20 cellular contexts compared by ENCODE assay signal in genomic region chr11:73174495-73174791, GRCh38. TPM values are rescaled to one million over a fixed set of nuclear protein-coding genes. Genes with fewer than 3 reads are reported as not detected.
DNase-seq lines count a peak whose midpoint lies in the region; ATAC-seq, FAIRE-seq and TF ChIP-seq lines count a peak whose summit lies in the region.
"Had no signal": no experiment of that assay in that cellular context is flagged by ENCODE, and none has a peak within 500 bp of the region (broad histone marks: within the 10 kb centered on the region; RNA-seq: fewer than 3 reads in every experiment).

No MANE protein-coding gene starts in this region.

- no peaks in the 10 kb centered on the region for H3K27me3 ChIP-seq in heart right ventricle
- H3K27me3 ChIP-seq in mucosa of rectum (ENCODE audit: control insufficient read depth in 2 of 2, insufficient read depth in 2 of 2, low read length in 2 of 2) = no peaks in the 10 kb centered on the region
- H3K27me3 ChIP-seq: BE2C had no signal

- no peak for FAIRE-seq in GM19239 (lab: Jason Lieb, UNC)

- DNase-seq in heart right ventricle (no peak), Right ventricle myocardium superior (no peak), WTC11 (ENCODE audit: low spot score) (no peak), RWPE1 (ENCODE audit: low spot score) (no peak), occipital lobe (lab: John Stamatoyannopoulos, UW) (no peak), GM19239 (ENCODE audit: insufficient read length, low spot score) (no peak)
- no peak for DNase-seq in stimulated activated naive B cell treated with anti-CD40 and anti-IgM and Interleukin-4, amounts not matched to agents 10 μg/mL and 1 μg/mL and 100 μg/mL, for 72 hours
- DNase-seq: 8988T; BE2C; CD8-positive, alpha-beta T cell; GM23248; KG1; NCI-H1417 treated with DMSO at 0.1 percent for 48 hours; NCI-H1930; NCI-H446; NCI-H69; NK-92 treated with Interleukin-12 subunit alpha and Interleukin-12 subunit beta, amount 100 ng/mL, for 24 hours; RPMI8226 had no signal

- no peak overlapping the region for H3K4me3 Mint-ChIP-seq in WTC11
- H3K4me3 Mint-ChIP-seq in stimulated activated naive B cell treated with anti-CD40 and anti-IgM and Interleukin-4, amounts not matched to agents 10 μg/mL and 1 μg/mL and 100 μg/mL, for 72 hours = no peak overlapping the region
- H3K4me3 Mint-ChIP-seq: CD8-positive, alpha-beta T cell had no signal

- TF ChIP-seq CTCF in heart right ventricle (IDR thresholded peaks at IDR 0.05) = no peak
- TF ChIP-seq CTCF in WTC11 (IDR thresholded peaks at IDR 0.05) = no peak
- no peak for TF ChIP-seq CTCF in RWPE1 (conservative IDR thresholded peaks at IDR 0.05; ENCODE audit: low read depth)

- no peak overlapping the region for H3K4me3 ChIP-seq in heart right ventricle
- H3K4me3 ChIP-seq in mucosa of rectum (ENCODE audit: low read length in 2 of 2) = no peak overlapping the region
- H3K4me3 ChIP-seq: GM23248 had no signal

- H3K9ac ChIP-seq in mucosa of rectum (ENCODE audit: low read depth in 1 of 2, low read length in 2 of 2) = no peak overlapping the region
- H3K9ac ChIP-seq: GM23248 had no signal

- no peaks in the 10 kb centered on the region for H3K9me3 Mint-ChIP-seq in WTC11
- H3K9me3 Mint-ChIP-seq in stimulated activated naive B cell treated with anti-CD40 and anti-IgM and Interleukin-4, amounts not matched to agents 10 μg/mL and 1 μg/mL and 100 μg/mL, for 72 hours = no peaks in the 10 kb centered on the region
- H3K9me3 Mint-ChIP-seq: CD8-positive, alpha-beta T cell had no signal

- peak overlapping the region; percentile 36; the same call in 1 of the 2 replicates for H3K27ac Mint-ChIP-seq in WTC11
- H3K27ac Mint-ChIP-seq in stimulated activated naive B cell treated with anti-CD40 and anti-IgM and Interleukin-4, amounts not matched to agents 10 μg/mL and 1 μg/mL and 100 μg/mL, for 72 hours = peak overlapping the region; percentile 90
- H3K27ac Mint-ChIP-seq: CD8-positive, alpha-beta T cell had no signal

- POLR2A ChIA-PET in WTC11 (lab: Charles Lee) (no interaction called here), RWPE1 (lab: Yijun Ruan, JAX; ENCODE audit: low non-redundant PET) (no interaction called here)

- WGBS in heart right ventricle, 2 donors = 84 to 89% methylated on average over 3 of the region's 3 CpGs

- H3K27me3 Mint-ChIP-seq in WTC11 (ENCODE audit: low read depth) = no peaks in the 10 kb centered on the region; the same call in 1 of the 2 replicates
- H3K27me3 Mint-ChIP-seq in stimulated activated naive B cell treated with anti-CD40 and anti-IgM and Interleukin-4, amounts not matched to agents 10 μg/mL and 1 μg/mL and 100 μg/mL, for 72 hours = no peaks in the 10 kb centered on the region

- intact Hi-C loops in heart right ventricle (cut with DNase I) (loop anchor here in 4 of 10 donors (1.0 to 10.0 kb wide), 3 partner anchors 26 to 250 kb away; partner anchors contain the start of gene FCHSD2 (in 1 of the 4)), Right ventricle myocardium superior (cut with DNase I) (loop anchor here (10.0 kb wide), 2 partner anchors 250 to 450 kb away; no protein-coding TSS in a partner anchor)

- H3K4me1 ChIP-seq in heart right ventricle = peaks cover 27 to 88% (median 71%) of the 10 kb centered on the region in 9 donors
- peaks cover 14 to 23% of the 10 kb centered on the region in 2 donors for H3K4me1 ChIP-seq in mucosa of rectum (ENCODE audit: control insufficient read depth in 2 of 2, insufficient read depth in 2 of 2, low read length in 2 of 2)
- H3K4me1 ChIP-seq: BE2C had no signal

- ATAC-seq in heart right ventricle = no peak
- ATAC-seq in Right ventricle myocardium superior (ENCODE audit: poor library complexity) = no peak
- no peak for ATAC-seq in WTC11
- ATAC-seq in stimulated activated naive B cell treated with anti-CD40 and anti-IgM and Interleukin-4, amounts not matched to agents 10 μg/mL and 1 μg/mL and 100 μg/mL, for 72 hours (replicated peaks) = no peak
- ATAC-seq: CD8-positive, alpha-beta T cell; HCT116 had no signal

- H3K4me1 Mint-ChIP-seq in WTC11 = peaks cover 4% of the 10 kb centered on the region
- H3K4me1 Mint-ChIP-seq in stimulated activated naive B cell treated with anti-CD40 and anti-IgM and Interleukin-4, amounts not matched to agents 10 μg/mL and 1 μg/mL and 100 μg/mL, for 72 hours = peaks cover 50 to 65% of the 10 kb centered on the region in 2 donors

- H3K27ac ChIP-seq in heart right ventricle (peak overlapping the region; percentile 50 to 92 (median 86)), mucosa of rectum (ENCODE audit: low read depth in 2 of 2, low read length in 2 of 2) (peak overlapping the region; percentile 40 to 57), RWPE1 (no peak overlapping the region)
- H3K27ac ChIP-seq: GM23248 had no signal

- CTCF ChIA-PET in WTC11 (lab: Charles Lee) = interaction anchor here (1.5 kb wide), 1 partner anchor 9 kb away, joined by 4 read pairs; no protein-coding TSS in a partner anchor
- CTCF ChIA-PET in RWPE1 (lab: Yijun Ruan, JAX) = interaction anchor here (0.5 kb wide), 1 partner anchor 589 kb away, joined by 4 read pairs; no protein-coding TSS in a partner anchor

- no peaks in the 10 kb centered on the region for H3K36me3 Mint-ChIP-seq in WTC11
- peaks cover 0 to 8% of the 10 kb centered on the region in 2 donors for H3K36me3 Mint-ChIP-seq in stimulated activated naive B cell treated with anti-CD40 and anti-IgM and Interleukin-4, amounts not matched to agents 10 μg/mL and 1 μg/mL and 100 μg/mL, for 72 hours
- H3K36me3 Mint-ChIP-seq: CD8-positive, alpha-beta T cell had no signal

- H3K9me3 ChIP-seq in heart right ventricle = no peaks in the 10 kb centered on the region
- no peaks in the 10 kb centered on the region for H3K9me3 ChIP-seq in mucosa of rectum (ENCODE audit: control insufficient read depth in 2 of 2, low read length in 2 of 2)
- H3K9me3 ChIP-seq: BE2C had no signal

- H3K36me3 ChIP-seq in heart right ventricle (no peaks in the 10 kb centered on the region), mucosa of rectum (ENCODE audit: control insufficient read depth in 2 of 2, insufficient read depth in 2 of 2, low read length in 2 of 2) (no peaks in the 10 kb centered on the region)
- H3K36me3 ChIP-seq: BE2C had no signal

TF ChIP-seq in WTC11, 78 proteins besides CTCF, POLR2A, EP300 and RAD21 (continues in another document):
- TF ChIP-seq FOXJ3 (CRISPR knock-in tag; IDR thresholded peaks at IDR 0.05; ENCODE audit: borderline replicate concordance) = no peak
- no peak for TF ChIP-seq ARID4B (CRISPR knock-in tag; IDR thresholded peaks at IDR 0.05; ENCODE audit: borderline replicate concordance)
- TF ChIP-seq ZNF416 (CRISPR knock-in tag; IDR thresholded peaks at IDR 0.05) = no peak
- TF ChIP-seq E2F5 (CRISPR knock-in tag; IDR thresholded peaks at IDR 0.05) = no peak

RNA-seq across cellular contexts. Expression of gene FCHSD2, which starts 32.3 kb away (rescaled TPM):
- total RNA-seq in heart right ventricle (10 to 100 TPM; 28.1 to 48.4 (median 39.0) TPM), Right ventricle myocardium superior (40.4 TPM), WTC11 (2021) (8.4 to 10.1 TPM (median 8.8 TPM) in 3 replicates), occipital lobe (46.6 TPM)
- polyA plus RNA-seq in heart right ventricle = 10 to 100 TPM; 16.1 to 17.1 TPM

RNA-seq across cellular contexts. Expression of gene P2RY2, which starts 43.6 kb away (rescaled TPM):
- total RNA-seq in heart right ventricle (10 to 100 TPM in 8 of 10 donors, 1 to 10 TPM in 2; 9.5 to 37.5 (median 12.7) TPM), Right ventricle myocardium superior (22.5 TPM), WTC11 (2021) (0.94 to 1.2 TPM (median 1.2 TPM) in 3 replicates), occipital lobe (not detected)
- 1 to 10 TPM; 7.1 to 8.2 TPM for polyA plus RNA-seq in heart right ventricle
- total RNA-seq: CD8-positive, alpha-beta T cell; GM23248 had no signal
- polyA plus RNA-seq: GM23248 had no signal
